In the genomic region with DNA sequence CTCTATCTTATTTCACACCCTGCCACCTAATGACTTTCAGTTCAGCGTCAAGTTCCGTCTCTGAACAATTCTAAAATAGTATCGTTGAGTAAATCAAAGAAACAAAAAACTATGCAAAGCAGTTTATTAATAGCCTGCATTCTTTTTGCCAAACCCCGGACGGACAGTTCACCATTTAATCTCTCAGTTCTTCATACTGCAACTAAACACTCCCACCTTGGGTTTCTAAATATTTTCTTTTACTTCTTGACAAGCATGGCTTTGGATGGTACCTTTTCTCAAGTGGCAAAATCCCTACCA, we compare ENCODE assay signal across 12 cellular contexts. TPM values are rescaled to one million over a fixed set of nuclear protein-coding genes. Genes with fewer than 3 reads are reported as not detected.
DNase-seq lines count a peak whose midpoint lies in the region; ATAC-seq, FAIRE-seq and TF ChIP-seq lines count a peak whose summit lies in the region.
"Had no signal": no experiment of that assay in that cellular context is flagged by ENCODE, and none has a peak within 500 bp of the region (broad histone marks: within the 10 kb centered on the region; RNA-seq: fewer than 3 reads in every experiment).

No MANE protein-coding gene starts in this region.

- H4K20me1 ChIP-seq in HepG2 (ENCODE audit: insufficient read depth, low read length): no peaks in the 10 kb centered on the region

- intact Hi-C loops in HepG2 (cut with micrococcal nuclease; ENCODE audit: unreplicated experiment): no loop called here

- POLR2A ChIA-PET in GM10248 (lab: Yijun Ruan, JAX) (no interaction called here), HepG2 (lab: Yijun Ruan, JAX) (no interaction called here)

- H3K4me2 ChIP-seq in HepG2 (ENCODE audit: low read depth, low read length): no peak overlapping the region

- CTCF ChIA-PET in GM10248 (lab: Yijun Ruan, JAX) (no interaction called here), HepG2 (lab: Yijun Ruan, JAX; ENCODE audit: low intra/inter-chr PET ratio, low total read pairs) (no interaction called here)

- H2AFZ ChIP-seq in HepG2 (ENCODE audit: low read length): no peak overlapping the region

- FAIRE-seq in HepG2 (lab: Jason Lieb, UNC): no peak

- no peak overlapping the region for H3K4me3 ChIP-seq in HepG2 (replicated peaks in 1 of 3; ENCODE audit: insufficient read depth in 1 of 3, low read depth in 2 of 3, low read length in 3 of 3)

- WGBS in HepG2 (ENCODE audit: low lambda C conversion rate): 24% methylated on average over 5 of the region's 5 CpGs

- H3K27ac ChIP-seq in HepG2 (ENCODE audit: extremely low read length, insufficient read depth, low read length): no peak overlapping the region

- BruUV-seq in HepG2 (replicated peaks; lab: Mats Ljungman, UMichigan): no TSS peak

- H3K79me2 ChIP-seq in HepG2 (ENCODE audit: insufficient read depth, low read length): no peaks in the 10 kb centered on the region

- no peak for TF ChIP-seq POLR2A in HepG2 (IDR thresholded peaks at IDR 0.05; ENCODE audit: insufficient read depth in 1 of 2, low read depth in 2 of 2, low read length in 2 of 2)

- peaks cover 17 to 70% of the 10 kb centered on the region in 2 experiments; a peak in 4 of 5 replicates for H3K27me3 ChIP-seq in HepG2 (ENCODE audit: control insufficient read depth in 1 of 2, insufficient read depth in 2 of 2, low read length in 2 of 2)

- TF ChIP-seq RAD21 in HepG2 (CRISPR knock-in tag; IDR thresholded peaks at IDR 0.05): no peak

- H3K9me3 ChIP-seq in HepG2 (ENCODE audit: low read length): no peaks in the 10 kb centered on the region

- TF ChIP-seq CTCF in GM10248 (IDR thresholded peaks at IDR 0.05; ENCODE audit: control extremely low read depth, extremely low read depth, low read depth, missing control alignments): no peak
- no peak for TF ChIP-seq CTCF in HepG2 (CRISPR knock-in tag; IDR thresholded peaks at IDR 0.05)

- peak; percentile 76 for DNase-seq in GM10248 (ENCODE audit: extremely low spot score)
- peak; percentile 59 for DNase-seq in germinal center (ENCODE audit: low spot score)
- DNase-seq in HepG2 (ENCODE audit: low spot score): no peak
- no peak for DNase-seq in mucosa of gallbladder (ENCODE audit: low spot score)
- no peak for DNase-seq in NCI-H1694 treated with DMSO at 0.1 percent for 48 hours (lab: John Stamatoyannopoulos, UW)
- DNase-seq in UCSD-AML1 (lab: John Stamatoyannopoulos, UW; ENCODE audit: unreplicated experiment): no peak
- DNase-seq: Kasumi-1, Right ventricle myocardium superior had no signal

- in situ Hi-C loops in HepG2 (cut with HindIII; ENCODE audit: extremely low pct_ligation_motif_present, low pct_unique_long_range_greater_than_20kb): no loop called here

- no peaks in the 10 kb centered on the region for H3K36me3 ChIP-seq in HepG2 (replicated peaks in 1 of 2; ENCODE audit: control insufficient read depth in 1 of 2, insufficient read depth in 2 of 2, low read length in 2 of 2)

- H3K4me1 ChIP-seq in HepG2 (ENCODE audit: insufficient read depth, low read length): peaks cover 11% of the 10 kb centered on the region

- no peak for TF ChIP-seq EP300 in HepG2 (IDR thresholded peaks at IDR 0.05; ENCODE audit: low read depth in 2 of 2, low read length in 2 of 2)
- no peak for TF ChIP-seq EP300 in HepG2 (CRISPR knock-in tag; IDR thresholded peaks at IDR 0.05; ENCODE audit: borderline replicate concordance)

- no peak overlapping the region for H3K9ac ChIP-seq in HepG2 (ENCODE audit: insufficient read depth, low read depth, low read length)

- ATAC-seq in GM19463 (IDR thresholded peaks at IDR 0.05; ENCODE audit: unreplicated experiment) (peak; percentile 72), HG03095 (IDR thresholded peaks at IDR 0.05; ENCODE audit: unreplicated experiment) (peak; percentile 67), HepG2 (no peak)
- ATAC-seq: stimulated activated effector memory CD8-positive, alpha-beta T cell treated with anti-CD3 and anti-CD28 coated beads, Interleukin-12 subunit alpha, Interleukin-12 subunit beta, amount 100 ng/mL, for 72 hours had no signal

TF ChIP-seq in HepG2, 621 proteins besides CTCF, POLR2A, EP300 and RAD21:
- no peak for TF ChIP-seq ZNF326 (CRISPR knock-in tag; IDR thresholded peaks at IDR 0.05; ENCODE audit: borderline replicate concordance)

RNA-seq across cellular contexts. Expression of a gene that starts 1.2 kb away (rescaled TPM):
- not detected in 2 replicates for total RNA-seq in HepG2 (2016; rRNA removed; fragmentation: Illumina TruSeq; extraction: Trizol)
- total RNA-seq in HepG2 (2016; cell fraction: cytosol; rRNA removed; fragmentation: Illumina TruSeq; extraction: Trizol; ENCODE audit: low read depth): not detected in 2 replicates
- not detected in 2 replicates for total RNA-seq in HepG2 (2016; cell fraction: insoluble cytoplasmic fraction; rRNA removed; fragmentation: Illumina TruSeq; extraction: Trizol)
- total RNA-seq in HepG2 (2016; cell fraction: membrane; rRNA removed; fragmentation: Illumina TruSeq; extraction: Trizol): not detected in 2 replicates
- total RNA-seq in HepG2 (2016; cell fraction: nucleus; rRNA removed; fragmentation: Illumina TruSeq; extraction: Trizol): not detected in 2 replicates
- polyA plus RNA-seq in HepG2 (2011; rRNA removed): not detected in 2 replicates
- polyA plus RNA-seq in HepG2 (2011; cell fraction: cytosol; rRNA removed): not detected in 2 replicates
- polyA plus RNA-seq in HepG2 (2011; cell fraction: nucleus; rRNA removed): not detected in 2 replicates
- 0.25 and 0.60 TPM in 2 replicates for polyA plus RNA-seq in HepG2 (2012)
- not detected in 2 replicates for polyA plus RNA-seq in HepG2 (2016; cell fraction: cytosol; fragmentation: Illumina TruSeq; extraction: Trizol; ENCODE audit: low read depth)
- polyA plus RNA-seq in HepG2 (2016; cell fraction: insoluble cytoplasmic fraction; fragmentation: Illumina TruSeq; extraction: Trizol; ENCODE audit: low read depth): not detected in 2 replicates
- not detected in 2 replicates for polyA plus RNA-seq in HepG2 (2016; cell fraction: membrane; fragmentation: Illumina TruSeq; extraction: Trizol; ENCODE audit: low read depth)
- not detected in 2 replicates for polyA plus RNA-seq in HepG2 (2016; cell fraction: nucleus; fragmentation: Illumina TruSeq; extraction: Trizol; ENCODE audit: insufficient read depth, low read depth)
- 0.14 TPM in 1 of 2 replicates, not detected in the other for polyA minus RNA-seq in HepG2 (2011; rRNA and poly(A)+ RNA removed; ENCODE audit: low replicate concordance)
- polyA minus RNA-seq in HepG2 (2011; cell fraction: cytosol; rRNA and poly(A)+ RNA removed): not detected in 2 replicates
- polyA minus RNA-seq in HepG2 (2011; cell fraction: nucleus; rRNA and poly(A)+ RNA removed): not detected in 2 replicates
- total RNA-seq in mucosa of gallbladder: 1,761 TPM
- total RNA-seq: pulmonary artery endothelial cell had no signal

RNA-seq across cellular contexts. Expression of a gene that starts 32.7 kb away (rescaled TPM):
- 54.1 and 84.4 TPM in 2 replicates for total RNA-seq in HepG2 (2016; rRNA removed; fragmentation: Illumina TruSeq; extraction: Trizol)
- 22.6 and 28.5 TPM in 2 replicates for total RNA-seq in HepG2 (2016; cell fraction: cytosol; rRNA removed; fragmentation: Illumina TruSeq; extraction: Trizol; ENCODE audit: low read depth)
- total RNA-seq in HepG2 (2016; cell fraction: insoluble cytoplasmic fraction; rRNA removed; fragmentation: Illumina TruSeq; extraction: Trizol): 61.5 and 89.9 TPM in 2 replicates
- total RNA-seq in HepG2 (2016; cell fraction: membrane; rRNA removed; fragmentation: Illumina TruSeq; extraction: Trizol): 54.3 and 65.9 TPM in 2 replicates
- total RNA-seq in HepG2 (2016; cell fraction: nucleus; rRNA removed; fragmentation: Illumina TruSeq; extraction: Trizol): 25.7 and 28.2 TPM in 2 replicates
- polyA plus RNA-seq in HepG2 (2011; rRNA removed): 30.2 and 53.0 TPM in 2 replicates
- 17.3 and 23.5 TPM in 2 replicates for polyA plus RNA-seq in HepG2 (2011; cell fraction: cytosol; rRNA removed)
- polyA plus RNA-seq in HepG2 (2011; cell fraction: nucleus; rRNA removed): 4.7 and 7.5 TPM in 2 replicates
- 40.3 and 58.2 TPM in 2 replicates for polyA plus RNA-seq in HepG2 (2012)
- 22.4 and 22.6 TPM in 2 replicates for polyA plus RNA-seq in HepG2 (2016; cell fraction: cytosol; fragmentation: Illumina TruSeq; extraction: Trizol; ENCODE audit: low read depth)
- polyA plus RNA-seq in HepG2 (2016; cell fraction: insoluble cytoplasmic fraction; fragmentation: Illumina TruSeq; extraction: Trizol; ENCODE audit: low read depth): 106 and 119 TPM in 2 replicates
- polyA plus RNA-seq in HepG2 (2016; cell fraction: membrane; fragmentation: Illumina TruSeq; extraction: Trizol; ENCODE audit: low read depth): 48.2 and 52.2 TPM in 2 replicates
- 47.9 and 51.6 TPM in 2 replicates for polyA plus RNA-seq in HepG2 (2016; cell fraction: nucleus; fragmentation: Illumina TruSeq; extraction: Trizol; ENCODE audit: insufficient read depth, low read depth)
- polyA minus RNA-seq in HepG2 (2011; rRNA and poly(A)+ RNA removed; ENCODE audit: low replicate concordance): 10.7 and 14.1 TPM in 2 replicates
- 27.9 and 32.3 TPM in 2 replicates for polyA minus RNA-seq in HepG2 (2011; cell fraction: cytosol; rRNA and poly(A)+ RNA removed)
- polyA minus RNA-seq in HepG2 (2011; cell fraction: nucleus; rRNA and poly(A)+ RNA removed): 14.0 and 15.2 TPM in 2 replicates
- total RNA-seq in mucosa of gallbladder: 21.2 TPM

Comparison
In these comparisons a context has a peak if more than half of its experiments do, and no peak if none do; other contexts are left out.
1. DNase-seq: peak in GM10248 (single experiment) and germinal center (single experiment); none in HepG2 (single experiment), mucosa of gallbladder (single experiment), NCI-H1694 treated with DMSO at 0.1 percent for 48 hours (single experiment) and UCSD-AML1 (single experiment).
2. RNA of a gene that starts 1.2 kb away (total RNA-seq): 1,761 TPM in mucosa of gallbladder (single experiment); not detected in HepG2; every median in the first group is over 1,000 times any median in the second.